18 cellular contexts compared by ENCODE assay signal in the genomic region with DNA sequence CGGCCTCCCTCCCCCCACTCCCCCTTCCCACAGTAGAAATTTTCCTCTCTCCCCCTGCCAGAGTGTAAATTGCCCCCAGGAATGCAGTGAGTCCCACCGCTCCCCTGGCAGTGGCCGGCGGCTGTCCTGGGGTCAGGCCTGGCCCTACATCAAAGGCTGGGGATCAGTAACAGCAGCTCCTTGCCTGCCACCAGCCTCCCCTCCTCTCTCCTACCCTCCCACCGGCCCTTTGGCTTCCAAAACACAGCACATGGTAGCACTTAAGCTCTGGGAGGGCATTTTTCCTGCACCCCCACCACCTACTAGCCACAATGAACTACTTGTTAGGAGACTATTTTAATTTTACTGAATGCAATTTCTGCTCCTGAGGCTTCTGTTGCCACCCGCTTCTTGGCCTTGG. TPM values are rescaled to one million over a fixed set of nuclear protein-coding genes. Genes with fewer than 3 reads are reported as not detected.
A peak's percentile ranks its signal among the peaks of the same experiment; 100 is the strongest.
DNase-seq lines count a peak whose midpoint lies in the region; ATAC-seq, FAIRE-seq and TF ChIP-seq lines count a peak whose summit lies in the region.
"Had no signal": no experiment of that assay in that cellular context is flagged by ENCODE, and none has a peak within 500 bp of the region (broad histone marks: within the 10 kb centered on the region; RNA-seq: fewer than 3 reads in every experiment).

No MANE protein-coding gene starts in this region.

- CTCF ChIA-PET in H1 (lab: Charles Lee; ENCODE audit: partially characterized antibody), result interaction anchor here (0.7 to 20.9 kb wide), 21 partner anchors 9 to 279 kb away, joined by 3 to 738 read pairs (median 4); partner anchors contain the start of genes ADPRS, MAP7D1, SH3D21 and TRAPPC3
- CTCF ChIA-PET in T-cell (lab: Charles Lee), result interaction anchor here in 1 of 2 donors (0.6 to 1.6 kb wide), 3 partner anchors 34 to 54 kb away, joined by 5 to 6 read pairs (median 5); no protein-coding TSS in a partner anchor

- no peaks in the 10 kb centered on the region for H3K36me3 Mint-ChIP-seq in activated naive CD8-positive, alpha-beta T cell treated with anti-CD3 and anti-CD28 coated beads, Interleukin-2, amount 10 ng/mL, durations not matched to agents 7 days and 5 days
- H3K36me3 Mint-ChIP-seq in activated naive CD8-positive, alpha-beta T cell treated with anti-CD3 and anti-CD28 coated beads, Interleukin-2, amount 50 U/mL, for 24 hours (ENCODE audit: low read depth), result peaks cover 11% of the 10 kb centered on the region
- H3K36me3 Mint-ChIP-seq in mesothelial cell of epicardium (peaks cover 4% of the 10 kb centered on the region), type B pancreatic cell (peaks cover 4% of the 10 kb centered on the region), T-cell (peaks cover 21% of the 10 kb centered on the region)

- H4K91ac ChIP-seq in H1 (replicated peaks; ENCODE audit: insufficient read length, low read length), result no peak overlapping the region

- H3K79me2 ChIP-seq in H1 (ENCODE audit: control insufficient read depth in 1 of 2, insufficient read depth in 2 of 2, low read length in 2 of 2), result no peaks in the 10 kb centered on the region

- no peak overlapping the region for H2BK20ac ChIP-seq in H1 (ENCODE audit: low read length)

- no peak overlapping the region for H3K27ac ChIP-seq in H1 (ENCODE audit: low read depth, low read length)

- peak overlapping the region; percentile 17; the same call in 1 of the 2 replicates for H2BK12ac ChIP-seq in H1 (ENCODE audit: low read depth, low read length)

- in situ Hi-C loops in ACHN (cut with HindIII; ENCODE audit: low pct_ligation_motif_present, low pct_unique_long_range_greater_than_20kb, low sequenced_read_pairs), result loop anchor here (25.0 kb wide), 1 partner anchor 153 kb away; no protein-coding TSS in a partner anchor

- no peaks in the 10 kb centered on the region for H3K23me2 ChIP-seq in H1 (ENCODE audit: low read depth, low read length)

- H3K56ac ChIP-seq in H1 (replicated peaks; ENCODE audit: insufficient read length, low read depth, low read length), result no peak overlapping the region

- no peak overlapping the region for H3K18ac ChIP-seq in H1 (ENCODE audit: extremely low read depth, low read length)

- H2BK15ac ChIP-seq in H1 (ENCODE audit: low read length), result no peak overlapping the region

- H2BK5ac ChIP-seq in H1 (ENCODE audit: low read depth, low read length), result 0 out of 2 replicates have a peak overlapping the region, but pooled peaks have one; percentile 52

- TF ChIP-seq EP300 in H1 (IDR thresholded peaks at IDR 0.05; ENCODE audit: borderline replicate concordance in 1 of 2, low read depth in 2 of 2, low read length in 2 of 2), result no peak

- no peak overlapping the region for H3K23ac ChIP-seq in H1 (ENCODE audit: insufficient read length)

- 92% methylated on average over 5 of the region's 6 CpGs; no CpG with 5 or more reads in 1 of the 2 experiments for WGBS in H1 (ENCODE audit: extremely low coverage in 1 of 2, insufficient coverage in 1 of 2, insufficient read length in 1 of 2, insufficient replicate concordance in 2 of 2, low coverage in 1 of 2, low lambda C conversion rate in 2 of 2, missing lambda C conversion rate in 1 of 2), 2 experiments

- H4K5ac ChIP-seq in H1 (ENCODE audit: insufficient read length, low read depth, low read length), result no peak overlapping the region

- H4K8ac ChIP-seq in H1 (ENCODE audit: extremely low read depth, insufficient read depth, low read length), result peak overlapping the region; percentile 45; the same call in 1 of the 2 replicates

- POLR2A ChIA-PET in activated naive CD8-positive, alpha-beta T cell treated with anti-CD3 and anti-CD28 coated beads, Interleukin-2, amount 10 ng/mL, durations not matched to agents 7 days and 5 days (lab: Charles Lee), result interaction anchor here (0.5 to 1.5 kb wide), 5 partner anchors 14 to 37 kb away, joined by 3 to 15 read pairs (median 3); no protein-coding TSS in a partner anchor
- POLR2A ChIA-PET in H1 (lab: Charles Lee; ENCODE audit: partially characterized antibody), result interaction anchor here (1.1 to 9.3 kb wide), 3 partner anchors 15 to 45 kb away, joined by 3 to 61 read pairs (median 7); partner anchors contain the start of gene TRAPPC3
- POLR2A ChIA-PET in T-cell (lab: Charles Lee), result no interaction called here

- H3K27me3 Mint-ChIP-seq in activated naive CD8-positive, alpha-beta T cell treated with anti-CD3 and anti-CD28 coated beads, Interleukin-2, amount 10 ng/mL, durations not matched to agents 7 days and 5 days, result no peaks in the 10 kb centered on the region
- no peaks in the 10 kb centered on the region for H3K27me3 Mint-ChIP-seq in activated naive CD8-positive, alpha-beta T cell treated with anti-CD3 and anti-CD28 coated beads, Interleukin-2, amount 50 U/mL, for 24 hours
- H3K27me3 Mint-ChIP-seq in mesothelial cell of epicardium (ENCODE audit: low read depth) (no peaks in the 10 kb centered on the region), type B pancreatic cell (no peaks in the 10 kb centered on the region), T-cell (no peaks in the 10 kb centered on the region)
- H3K27me3 Mint-ChIP-seq: CD4-positive, alpha-beta memory T cell; dendritic cell treated with granulocyte-macrophage colony-stimulating factor and Interleukin-4, amounts not matched to agents 40 ng/mL and 50 ng/mL, for 4 days; naive thymus-derived CD4-positive, alpha-beta T cell had no signal

- H3K4ac ChIP-seq in H1 (replicated peaks; ENCODE audit: insufficient read length, low read depth, low read length), result no peak overlapping the region

- no peak for TF ChIP-seq RAD21 in H1 (IDR thresholded peaks at IDR 0.05 in 1 of 2, conservative IDR thresholded peaks at IDR 0.05 in 1 of 2; ENCODE audit: low read depth in 2 of 2, low read length in 2 of 2)

- no peaks in the 10 kb centered on the region for H3K9me3 ChIP-seq in H1 (ENCODE audit: insufficient read depth in 2 of 2, low read depth in 1 of 2, low read length in 1 of 2)

- ATAC-seq in activated naive CD8-positive, alpha-beta T cell treated with anti-CD3 and anti-CD28 coated beads, Interleukin-2, amount 10 ng/mL, durations not matched to agents 7 days and 5 days (ENCODE audit: low read depth), result no peak
- ATAC-seq in activated naive CD8-positive, alpha-beta T cell treated with anti-CD3 and anti-CD28 coated beads, Interleukin-2, amount 50 U/mL, for 24 hours, result no peak
- no peak for ATAC-seq in T-cell (replicated peaks in 1 of 4)

- no peak for FAIRE-seq in H1 (lab: Jason Lieb, UNC)
- FAIRE-seq: A204.1 had no signal

- H2AFZ ChIP-seq in H1 (ENCODE audit: low read length), result no peak overlapping the region

- TF ChIP-seq CTCF in H1 (IDR thresholded peaks at IDR 0.05; ENCODE audit: control extremely low read depth in 1 of 3, insufficient read depth in 1 of 3, low read depth in 1 of 3, low read length in 3 of 3) (no peak), mesothelial cell of epicardium (IDR thresholded peaks at IDR 0.05; ENCODE audit: unreplicated experiment) (no peak), type B pancreatic cell (conservative IDR thresholded peaks at IDR 0.05) (no peak)

- peaks cover 0 to 2% (median 0%) of the 10 kb centered on the region in 4 experiments; a peak in 2 of 7 replicates for H3K4me1 ChIP-seq in H1 (replicated peaks in 1 of 4; ENCODE audit: control insufficient read depth in 3 of 4, insufficient read depth in 4 of 4, low read length in 3 of 4)

- no peak overlapping the region for H2BK120ac ChIP-seq in H1 (replicated peaks; ENCODE audit: low read depth, low read length)

- H3K79me1 ChIP-seq in H1 (ENCODE audit: low read depth, low read length), result no peaks in the 10 kb centered on the region

- no peak overlapping the region for H3K14ac ChIP-seq in H1 (ENCODE audit: insufficient read length)

- peaks cover 0 to 3% (median 0%) of the 10 kb centered on the region in 4 experiments; a peak in 4 of 8 replicates for H3K36me3 ChIP-seq in H1 (ENCODE audit: control insufficient read depth in 2 of 4, insufficient read depth in 4 of 4, low read length in 3 of 4)

- peaks cover 7% of the 10 kb centered on the region for H3K4me1 Mint-ChIP-seq in activated naive CD8-positive, alpha-beta T cell treated with anti-CD3 and anti-CD28 coated beads, Interleukin-2, amount 10 ng/mL, durations not matched to agents 7 days and 5 days
- H3K4me1 Mint-ChIP-seq in activated naive CD8-positive, alpha-beta T cell treated with anti-CD3 and anti-CD28 coated beads, Interleukin-2, amount 50 U/mL, for 24 hours, result peaks cover 2% of the 10 kb centered on the region
- H3K4me1 Mint-ChIP-seq in mesothelial cell of epicardium, result peaks cover 19% of the 10 kb centered on the region
- H3K4me1 Mint-ChIP-seq in type B pancreatic cell (ENCODE audit: unreplicated experiment), result peaks cover 14% of the 10 kb centered on the region
- H3K4me1 Mint-ChIP-seq in T-cell, result peaks cover 3 to 6% (median 4%) of the 10 kb centered on the region in 3 donors

- peaks cover 0 to 2% of the 10 kb centered on the region in 2 experiments for H4K20me1 ChIP-seq in H1 (replicated peaks in 1 of 2; ENCODE audit: control insufficient read depth in 1 of 2, insufficient read depth in 2 of 2, low read length in 2 of 2)

- H3K4me3 Mint-ChIP-seq in activated naive CD8-positive, alpha-beta T cell treated with anti-CD3 and anti-CD28 coated beads, Interleukin-2, amount 10 ng/mL, durations not matched to agents 7 days and 5 days, result no peak overlapping the region
- no peak overlapping the region for H3K4me3 Mint-ChIP-seq in activated naive CD8-positive, alpha-beta T cell treated with anti-CD3 and anti-CD28 coated beads, Interleukin-2, amount 50 U/mL, for 24 hours
- H3K4me3 Mint-ChIP-seq in mesothelial cell of epicardium, result no peak overlapping the region
- peak overlapping the region; percentile 13 for H3K4me3 Mint-ChIP-seq in type B pancreatic cell
- no peak overlapping the region for H3K4me3 Mint-ChIP-seq in T-cell
- H3K4me3 Mint-ChIP-seq: CD4-positive, alpha-beta memory T cell; dendritic cell treated with granulocyte-macrophage colony-stimulating factor and Interleukin-4, amounts not matched to agents 40 ng/mL and 50 ng/mL, for 4 days; naive thymus-derived CD4-positive, alpha-beta T cell had no signal

- no peak for TF ChIP-seq POLR2A in H1 (IDR thresholded peaks at IDR 0.05; ENCODE audit: control extremely low read depth in 1 of 2, low read depth in 2 of 2, low read length in 2 of 2)

- no peak for DNase-seq in activated naive CD8-positive, alpha-beta T cell treated with anti-CD3 and anti-CD28 coated beads, Interleukin-2, amount 10 ng/mL, durations not matched to agents 7 days and 5 days
- DNase-seq in activated naive CD8-positive, alpha-beta T cell treated with anti-CD3 and anti-CD28 coated beads, Interleukin-2, amount 50 U/mL, for 24 hours, result no peak
- DNase-seq in H1 (ENCODE audit: low read depth in 1 of 2, low spot score in 2 of 2) (no peak), mesothelial cell of epicardium (ENCODE audit: low spot score in 2 of 2, unreplicated experiment in 2 of 2) (no peak), type B pancreatic cell (ENCODE audit: extremely low spot score, unreplicated experiment) (no peak), T-cell (no peak), ACHN (no peak)
- no peak for DNase-seq in central memory CD4-positive, alpha-beta T cell
- DNase-seq: CD4-positive, alpha-beta memory T cell; naive thymus-derived CD4-positive, alpha-beta T cell; SW 1271 had no signal

- peak overlapping the region; percentile 43 for H3K27ac Mint-ChIP-seq in activated naive CD8-positive, alpha-beta T cell treated with anti-CD3 and anti-CD28 coated beads, Interleukin-2, amount 10 ng/mL, durations not matched to agents 7 days and 5 days
- H3K27ac Mint-ChIP-seq in activated naive CD8-positive, alpha-beta T cell treated with anti-CD3 and anti-CD28 coated beads, Interleukin-2, amount 50 U/mL, for 24 hours, result no peak overlapping the region
- peak overlapping the region; percentile 30 for H3K27ac Mint-ChIP-seq in mesothelial cell of epicardium
- H3K27ac Mint-ChIP-seq in type B pancreatic cell, result peak overlapping the region; percentile 71
- H3K27ac Mint-ChIP-seq in T-cell, result no peak overlapping the region
- H3K27ac Mint-ChIP-seq: activated T-helper 2 cell treated with anti-CD3 and anti-CD28 coated beads, Interferon-gamma antibody, Interleukin-2, Interleukin-4, amounts not matched to agents 10 μg/mL and 5 μg/mL and 100 μg/mL, durations not matched to agents 14 hours and 24 hours and 36 hours; dendritic cell treated with granulocyte-macrophage colony-stimulating factor and Interleukin-4, amounts not matched to agents 40 ng/mL and 50 ng/mL, for 4 days had no signal

- no peaks in the 10 kb centered on the region for H3K27me3 ChIP-seq in H1 (replicated peaks in 1 of 4; ENCODE audit: control insufficient read depth in 3 of 4, extremely low read depth in 1 of 4, insufficient read depth in 3 of 4, low read length in 3 of 4)

- H3K4me3 ChIP-seq in H1 (ENCODE audit: extremely low read depth in 1 of 4, insufficient read depth in 2 of 4, low read depth in 3 of 4, low read length in 4 of 4), result no peak overlapping the region

- H3K4me2 ChIP-seq in H1 (ENCODE audit: insufficient read depth in 1 of 2, low read depth in 2 of 2, low read length in 2 of 2), result no peak overlapping the region

- no peaks in the 10 kb centered on the region for H3K9me3 Mint-ChIP-seq in activated naive CD8-positive, alpha-beta T cell treated with anti-CD3 and anti-CD28 coated beads, Interleukin-2, amount 10 ng/mL, durations not matched to agents 7 days and 5 days
- H3K9me3 Mint-ChIP-seq in activated naive CD8-positive, alpha-beta T cell treated with anti-CD3 and anti-CD28 coated beads, Interleukin-2, amount 50 U/mL, for 24 hours, result no peaks in the 10 kb centered on the region
- H3K9me3 Mint-ChIP-seq in mesothelial cell of epicardium, result no peaks in the 10 kb centered on the region
- H3K9me3 Mint-ChIP-seq in type B pancreatic cell, result no peaks in the 10 kb centered on the region
- no peaks in the 10 kb centered on the region for H3K9me3 Mint-ChIP-seq in T-cell
- H3K9me3 Mint-ChIP-seq: activated T-helper 2 cell treated with anti-CD3 and anti-CD28 coated beads, Interferon-gamma antibody, Interleukin-2, Interleukin-4, amounts not matched to agents 10 μg/mL and 5 μg/mL and 100 μg/mL, durations not matched to agents 14 hours and 24 hours and 36 hours; CD4-positive, alpha-beta memory T cell; dendritic cell treated with granulocyte-macrophage colony-stimulating factor and Interleukin-4, amounts not matched to agents 40 ng/mL and 50 ng/mL, for 4 days; naive thymus-derived CD4-positive, alpha-beta T cell had no signal

- H2AK5ac ChIP-seq in H1 (ENCODE audit: low read depth, low read length), result no peak overlapping the region

- no peak overlapping the region for H3K9ac ChIP-seq in H1 (replicated peaks in 1 of 4; ENCODE audit: extremely low read depth in 1 of 4, low read depth in 3 of 4, low read length in 3 of 4)

RNA-seq across cellular contexts. Expression of gene COL8A2, which starts 9.0 kb away (rescaled TPM):
- under 1 TPM; 0.17 to 0.19 TPM for total RNA-seq in activated naive CD8-positive, alpha-beta T cell treated with anti-CD3 and anti-CD28 coated beads, Interleukin-2, amount 10 ng/mL, durations not matched to agents 7 days and 5 days
- 2.4 and 2.8 TPM in 2 replicates for total RNA-seq in H1 (2021; fragmentation: NEBNext Ultra II Directional; extraction: Animal tissue kit (Norgen Biotek cat#: 25700))
- polyA plus RNA-seq in H1 (2011; rRNA removed), result 2.1 and 2.4 TPM in 2 replicates
- polyA plus RNA-seq in H1 (2011; cell fraction: cytosol; rRNA removed), result 1.7 TPM
- polyA plus RNA-seq in H1 (2011; cell fraction: nucleus; rRNA removed), result 2.5 TPM
- 1.1 to 2.4 TPM (median 1.6 TPM) in 4 replicates for polyA plus RNA-seq in H1 (2012, experiment 1 of 2)
- 1.4 TPM for polyA plus RNA-seq in H1 (2012, experiment 2 of 2)
- polyA plus RNA-seq in H1 (2013, experiment 1 of 2), result 3.2 TPM
- polyA plus RNA-seq in H1 (2013, experiment 2 of 2), result 2.8 TPM
- polyA minus RNA-seq in H1 (2011; rRNA and poly(A)+ RNA removed), result 1.1 TPM in 2 replicates
- 2.0 TPM for polyA minus RNA-seq in H1 (2011; cell fraction: cytosol; rRNA and poly(A)+ RNA removed)
- polyA minus RNA-seq in H1 (2011; cell fraction: nucleus; rRNA and poly(A)+ RNA removed), result 1.6 TPM
- total RNA-seq in mesothelial cell of epicardium (9.0 to 10.5 TPM (median 10.4 TPM) in 3 replicates), type B pancreatic cell (ENCODE audit: low replicate concordance) (0.14 and 2.5 TPM in 2 replicates), T-cell (under 1 TPM in 4 of 5 donors, not detected in 1; 0.08 to 0.15 (median 0.09) TPM)
- total RNA-seq: activated T-helper 2 cell treated with anti-CD3 and anti-CD28 coated beads, Interferon-gamma antibody, Interleukin-2, Interleukin-4, amounts not matched to agents 10 μg/mL and 5 μg/mL and 100 μg/mL, durations not matched to agents 14 hours and 24 hours and 36 hours had no signal
- polyA plus RNA-seq: CD4-positive, alpha-beta memory T cell; naive thymus-derived CD4-positive, alpha-beta T cell had no signal

RNA-seq across cellular contexts. Expression of gene TRAPPC3, which starts 15.3 kb away (rescaled TPM):
- total RNA-seq in activated naive CD8-positive, alpha-beta T cell treated with anti-CD3 and anti-CD28 coated beads, Interleukin-2, amount 10 ng/mL, durations not matched to agents 7 days and 5 days, result 10 to 100 TPM; 51.7 to 52.5 TPM
- 42.0 and 47.8 TPM in 2 replicates for total RNA-seq in H1 (2021; fragmentation: NEBNext Ultra II Directional; extraction: Animal tissue kit (Norgen Biotek cat#: 25700))
- polyA plus RNA-seq in H1 (2011; rRNA removed), result 36.1 and 51.0 TPM in 2 replicates
- polyA plus RNA-seq in H1 (2011; cell fraction: cytosol; rRNA removed), result 53.9 TPM
- polyA plus RNA-seq in H1 (2011; cell fraction: nucleus; rRNA removed), result 19.8 TPM
- polyA plus RNA-seq in H1 (2012, experiment 1 of 2), result 55.6 to 70.5 TPM (median 64.5 TPM) in 4 replicates
- 47.1 TPM for polyA plus RNA-seq in H1 (2012, experiment 2 of 2)
- polyA plus RNA-seq in H1 (2013, experiment 1 of 2), result 35.8 TPM
- polyA plus RNA-seq in H1 (2013, experiment 2 of 2), result 38.3 TPM
- polyA minus RNA-seq in H1 (2011; rRNA and poly(A)+ RNA removed), result 19.0 and 20.3 TPM in 2 replicates
- 34.5 TPM for polyA minus RNA-seq in H1 (2011; cell fraction: cytosol; rRNA and poly(A)+ RNA removed)
- 11.1 TPM for polyA minus RNA-seq in H1 (2011; cell fraction: nucleus; rRNA and poly(A)+ RNA removed)
- 64.8 to 68.5 TPM (median 68.5 TPM) in 3 replicates for total RNA-seq in mesothelial cell of epicardium
- total RNA-seq in type B pancreatic cell (ENCODE audit: low replicate concordance), result 63.4 and 75.6 TPM in 2 replicates
- total RNA-seq in T-cell, result 10 to 100 TPM; 42.3 to 48.2 (median 44.6) TPM

RNA-seq across cellular contexts. Expression of gene MAP7D1, which starts 21.9 kb away (rescaled TPM):
- total RNA-seq in activated naive CD8-positive, alpha-beta T cell treated with anti-CD3 and anti-CD28 coated beads, Interleukin-2, amount 10 ng/mL, durations not matched to agents 7 days and 5 days, result 100 to 1,000 TPM; 234 to 237 TPM
- 52.4 and 55.1 TPM in 2 replicates for total RNA-seq in H1 (2021; fragmentation: NEBNext Ultra II Directional; extraction: Animal tissue kit (Norgen Biotek cat#: 25700))
- 18.2 and 24.8 TPM in 2 replicates for polyA plus RNA-seq in H1 (2011; rRNA removed)
- 23.1 TPM for polyA plus RNA-seq in H1 (2011; cell fraction: cytosol; rRNA removed)
- polyA plus RNA-seq in H1 (2011; cell fraction: nucleus; rRNA removed), result 36.3 TPM
- polyA plus RNA-seq in H1 (2012, experiment 1 of 2), result 44.6 to 64.8 TPM (median 56.7 TPM) in 4 replicates
- polyA plus RNA-seq in H1 (2012, experiment 2 of 2), result 55.0 TPM
- 30.4 TPM for polyA plus RNA-seq in H1 (2013, experiment 1 of 2)
- polyA plus RNA-seq in H1 (2013, experiment 2 of 2), result 27.2 TPM
- 10.9 and 11.9 TPM in 2 replicates for polyA minus RNA-seq in H1 (2011; rRNA and poly(A)+ RNA removed)
- 31.9 TPM for polyA minus RNA-seq in H1 (2011; cell fraction: cytosol; rRNA and poly(A)+ RNA removed)
- 18.1 TPM for polyA minus RNA-seq in H1 (2011; cell fraction: nucleus; rRNA and poly(A)+ RNA removed)
- total RNA-seq in mesothelial cell of epicardium, result 97.8 to 103 TPM (median 101 TPM) in 3 replicates
- 94.5 and 112 TPM in 2 replicates for total RNA-seq in type B pancreatic cell (ENCODE audit: low replicate concordance)
- total RNA-seq in T-cell, result 100 to 1,000 TPM; 157 to 295 (median 263) TPM

RNA-seq across cellular contexts. Expression of gene ADPRS, which starts 45.3 kb away (rescaled TPM):
- 10 to 100 TPM; 30.7 to 32.7 TPM for total RNA-seq in activated naive CD8-positive, alpha-beta T cell treated with anti-CD3 and anti-CD28 coated beads, Interleukin-2, amount 10 ng/mL, durations not matched to agents 7 days and 5 days
- total RNA-seq in H1 (2021; fragmentation: NEBNext Ultra II Directional; extraction: Animal tissue kit (Norgen Biotek cat#: 25700)), result 22.9 and 23.9 TPM in 2 replicates
- polyA plus RNA-seq in H1 (2011; rRNA removed), result 38.1 and 39.4 TPM in 2 replicates
- polyA plus RNA-seq in H1 (2011; cell fraction: cytosol; rRNA removed), result 38.4 TPM
- 28.3 TPM for polyA plus RNA-seq in H1 (2011; cell fraction: nucleus; rRNA removed)
- polyA plus RNA-seq in H1 (2012, experiment 1 of 2), result 21.8 to 29.1 TPM (median 27.6 TPM) in 4 replicates
- 30.5 TPM for polyA plus RNA-seq in H1 (2012, experiment 2 of 2)
- polyA plus RNA-seq in H1 (2013, experiment 1 of 2), result 13.3 TPM
- polyA plus RNA-seq in H1 (2013, experiment 2 of 2), result 13.4 TPM
- polyA minus RNA-seq in H1 (2011; rRNA and poly(A)+ RNA removed), result 19.9 and 22.5 TPM in 2 replicates
- 10.1 TPM for polyA minus RNA-seq in H1 (2011; cell fraction: cytosol; rRNA and poly(A)+ RNA removed)
- 8.7 TPM for polyA minus RNA-seq in H1 (2011; cell fraction: nucleus; rRNA and poly(A)+ RNA removed)
- total RNA-seq in mesothelial cell of epicardium, result 31.6 to 33.3 TPM (median 32.6 TPM) in 3 replicates
- total RNA-seq in type B pancreatic cell (ENCODE audit: low replicate concordance), result 29.5 and 31.9 TPM in 2 replicates
- total RNA-seq in T-cell, result 10 to 100 TPM; 19.0 to 30.2 (median 28.1) TPM

RNA-seq across cellular contexts. Expression of gene TEKT2, which starts 50.1 kb away (rescaled TPM):
- not detected for total RNA-seq in activated naive CD8-positive, alpha-beta T cell treated with anti-CD3 and anti-CD28 coated beads, Interleukin-2, amount 10 ng/mL, durations not matched to agents 7 days and 5 days
- total RNA-seq in H1 (2021; fragmentation: NEBNext Ultra II Directional; extraction: Animal tissue kit (Norgen Biotek cat#: 25700)), result 1.3 and 1.6 TPM in 2 replicates
- polyA plus RNA-seq in H1 (2011; rRNA removed), result 1.7 and 2.6 TPM in 2 replicates
- polyA plus RNA-seq in H1 (2011; cell fraction: cytosol; rRNA removed), result 2.4 TPM
- 8.2 TPM for polyA plus RNA-seq in H1 (2011; cell fraction: nucleus; rRNA removed)
- 1.7 to 2.5 TPM (median 2.2 TPM) in 4 replicates for polyA plus RNA-seq in H1 (2012, experiment 1 of 2)
- 1.3 TPM for polyA plus RNA-seq in H1 (2012, experiment 2 of 2)
- polyA plus RNA-seq in H1 (2013, experiment 1 of 2), result 0.81 TPM
- 0.75 TPM for polyA plus RNA-seq in H1 (2013, experiment 2 of 2)
- polyA minus RNA-seq in H1 (2011; rRNA and poly(A)+ RNA removed), result 0.80 and 1.4 TPM in 2 replicates
- polyA minus RNA-seq in H1 (2011; cell fraction: cytosol; rRNA and poly(A)+ RNA removed), result 2.2 TPM
- 3.0 TPM for polyA minus RNA-seq in H1 (2011; cell fraction: nucleus; rRNA and poly(A)+ RNA removed)
- 2.6 to 3.6 TPM (median 3.2 TPM) in 3 replicates for total RNA-seq in mesothelial cell of epicardium
- 2.1 and 9.6 TPM in 2 replicates for total RNA-seq in type B pancreatic cell (ENCODE audit: low replicate concordance)
- under 1 TPM in 1 of 5 donors, not detected in 4; 0.18 TPM for total RNA-seq in T-cell
- total RNA-seq: activated CD8-positive, alpha-beta memory T cell treated with anti-CD3 and anti-CD28 coated beads for 36 hours; aorta; CD4-positive, alpha-beta memory T cell; H4; left ventricle myocardium superior had no signal
- polyA plus RNA-seq: CD4-positive, alpha-beta memory T cell; naive thymus-derived CD4-positive, alpha-beta T cell had no signal

Comparison
In these comparisons a context has a peak if more than half of its experiments do, and no peak if none do; other contexts are left out.
1. H3K27ac Mint-ChIP-seq: peak in activated naive CD8-positive, alpha-beta T cell treated with anti-CD3 and anti-CD28 coated beads, Interleukin-2, amount 10 ng/mL, durations not matched to agents 7 days and 5 days (single experiment), mesothelial cell of epicardium (single experiment) and type B pancreatic cell (single experiment); none in activated naive CD8-positive, alpha-beta T cell treated with anti-CD3 and anti-CD28 coated beads, Interleukin-2, amount 50 U/mL, for 24 hours (single experiment) and T-cell (0 of 2).
2. POLR2A ChIA-PET loops: an anchor here in activated naive CD8-positive, alpha-beta T cell treated with anti-CD3 and anti-CD28 coated beads, Interleukin-2, amount 10 ng/mL, durations not matched to agents 7 days and 5 days (0.5 to 1.5 kb wide) and H1 (1.1 to 9.3 kb wide); none called in T-cell.